In genomic region chr5:140328036-140328764, GRCh38 we compare ENCODE assay signal across 26 cellular contexts. TPM values are rescaled to one million over a fixed set of nuclear protein-coding genes. Genes with fewer than 3 reads are reported as not detected.
DNase-seq lines count a peak whose midpoint lies in the region; ATAC-seq, FAIRE-seq and TF ChIP-seq lines count a peak whose summit lies in the region.
"Had no signal": no experiment of that assay in that cellular context is flagged by ENCODE, and none has a peak within 500 bp of the region (broad histone marks: within the 10 kb centered on the region; RNA-seq: fewer than 3 reads in every experiment).

No MANE protein-coding gene starts in this region.

- TF ChIP-seq CTCF in SK-N-SH (IDR thresholded peaks at IDR 0.05) (no peak), endodermal cell (conservative IDR thresholded peaks at IDR 0.05) (no peak), osteoblast (IDR thresholded peaks at IDR 0.05; ENCODE audit: extremely low read depth, low read depth, low read length) (no peak), kidney (IDR thresholded peaks at IDR 0.05; ENCODE audit: borderline replicate concordance, extremely low read depth, insufficient read depth) (no peak)

- H3K9me3 ChIP-seq in SK-N-SH (no peaks in the 10 kb centered on the region), endodermal cell (ENCODE audit: control insufficient read depth, low read length) (no peaks in the 10 kb centered on the region), osteoblast (ENCODE audit: low read depth, low read length) (no peaks in the 10 kb centered on the region), kidney (ENCODE audit: control insufficient read depth in 1 of 2, low read length in 2 of 2) (no peaks in the 10 kb centered on the region)
- H3K9me3 ChIP-seq: BE2C, colonic mucosa, ovary, uterus had no signal

- peaks cover 23% of the 10 kb centered on the region for H3F3A ChIP-seq in SK-N-SH (replicated peaks; ENCODE audit: insufficient read depth)

- ATAC-seq in SK-N-SH treated with all-trans-retinoic acid at 6 μM for 48 hours (no peak), GM21360 (IDR thresholded peaks at IDR 0.05; ENCODE audit: unreplicated experiment) (no peak)
- ATAC-seq: activated naive CD8-positive, alpha-beta T cell treated with anti-CD3 and anti-CD28 coated beads, Interleukin-2, amount 50 U/mL, for 24 hours; right cardiac atrium; T-cell had no signal

- H3K4me3 Mint-ChIP-seq in endodermal cell: no peak overlapping the region
- H3K4me3 Mint-ChIP-seq: activated CD4-positive, alpha-beta T cell treated with anti-CD3 and anti-CD28 coated beads, Interleukin-2, amount 10 ng/mL, durations not matched to agents 24 days and 14 days; activated naive CD8-positive, alpha-beta T cell treated with anti-CD3 and anti-CD28 coated beads, Interleukin-2, amount 50 U/mL, for 24 hours; T-cell had no signal

- H3K36me3 ChIP-seq in SK-N-SH (replicated peaks in 1 of 2; ENCODE audit: control insufficient read depth in 1 of 2, insufficient read depth in 2 of 2, low read length in 1 of 2) (no peaks in the 10 kb centered on the region), endodermal cell (ENCODE audit: control insufficient read depth, insufficient read depth, low read length) (no peaks in the 10 kb centered on the region), osteoblast (ENCODE audit: insufficient read depth, low read length) (peaks cover 12% of the 10 kb centered on the region), kidney (ENCODE audit: control insufficient read depth in 1 of 2, insufficient read depth in 2 of 2, low read length in 2 of 2) (peaks cover 0 to 3% of the 10 kb centered on the region in 2 donors)
- H3K36me3 ChIP-seq: BE2C, colonic mucosa, ovary, uterus had no signal

- intact Hi-C loops in kidney (cut with DNase I): no loop called here

- H3K27me3 ChIP-seq in SK-N-SH (ENCODE audit: insufficient read depth) (no peaks in the 10 kb centered on the region), endodermal cell (ENCODE audit: control insufficient read depth, insufficient read depth, low read length, poor library complexity, severe bottlenecking) (no peaks in the 10 kb centered on the region), osteoblast (ENCODE audit: insufficient read depth, low read length) (no peaks in the 10 kb centered on the region)
- H3K27me3 ChIP-seq: BE2C, colonic mucosa, ovary, uterus had no signal

- DNase-seq in SK-N-SH: no peak
- no peak for DNase-seq in endodermal cell
- DNase-seq in osteoblast (ENCODE audit: insufficient read length, low spot score, missing footprints): peak; percentile 56
- no peak for DNase-seq in kidney
- DNase-seq in GM03348 (ENCODE audit: low spot score): no peak
- DNase-seq: activated CD4-positive, alpha-beta T cell treated with anti-CD3 and anti-CD28 coated beads, Interleukin-2, amount 10 ng/mL, durations not matched to agents 24 days and 14 days; activated CD8-positive, alpha-beta memory T cell treated with anti-CD3 and anti-CD28 coated beads, Interleukin-2, amount 50 U/mL, for 48 hours; activated naive CD8-positive, alpha-beta T cell treated with anti-CD3 and anti-CD28 coated beads, Interleukin-2, amount 50 U/mL, for 24 hours; BE2C; colonic mucosa; EL; H7; NCI-H1436 treated with DMSO at 0.1 percent for 48 hours; ovary; right cardiac atrium; stimulated activated CD4-positive, alpha-beta T cell treated with anti-CD3 and anti-CD28 coated beads, Interleukin-15, amount 100 ng/mL, for 24 hours; T-cell; uterus had no signal

- H3K27ac ChIP-seq in SK-N-SH (ENCODE audit: low read depth in 2 of 2, low read length in 1 of 2) (peak overlapping the region in 1 of 2 experiments; percentile 51; a peak in 1 of 4 replicates), endodermal cell (ENCODE audit: low read depth, low read length) (no peak overlapping the region), osteoblast (ENCODE audit: low read depth, low read length) (no peak overlapping the region), kidney (ENCODE audit: low read depth in 2 of 2, low read length in 2 of 2) (no peak overlapping the region)
- H3K27ac ChIP-seq: 22Rv1, colonic mucosa, ovary had no signal

- TF ChIP-seq EP300 in SK-N-SH (IDR thresholded peaks at IDR 0.05; ENCODE audit: borderline replicate concordance in 1 of 2, low read depth in 1 of 2, low read length in 1 of 2): no peak
- no peak for TF ChIP-seq EP300 in Ishikawa (IDR thresholded peaks at IDR 0.05; ENCODE audit: borderline replicate concordance)

- H3K4me2 ChIP-seq in SK-N-SH (peak overlapping the region; percentile 5; the same call in 1 of the 2 replicates), osteoblast (ENCODE audit: insufficient read depth, low read length) (no peak overlapping the region)

- H3K9me3 Mint-ChIP-seq in endodermal cell: no peaks in the 10 kb centered on the region
- H3K9me3 Mint-ChIP-seq: activated CD4-positive, alpha-beta T cell treated with anti-CD3 and anti-CD28 coated beads, Interleukin-2, amount 10 ng/mL, durations not matched to agents 24 days and 14 days; activated naive CD8-positive, alpha-beta T cell treated with anti-CD3 and anti-CD28 coated beads, Interleukin-2, amount 50 U/mL, for 24 hours; T-cell had no signal

- peaks cover 4 to 37% of the 10 kb centered on the region in 2 experiments; a peak in 3 of 4 replicates for H3K4me1 ChIP-seq in SK-N-SH (ENCODE audit: control insufficient read depth in 1 of 2, insufficient read depth in 2 of 2, low read depth in 1 of 2, low read length in 1 of 2)
- peaks cover 10% of the 10 kb centered on the region for H3K4me1 ChIP-seq in endodermal cell (ENCODE audit: control insufficient read depth, insufficient read depth, low read length)
- H3K4me1 ChIP-seq in osteoblast (ENCODE audit: insufficient read depth, low read length): peaks cover 31% of the 10 kb centered on the region
- peaks cover 6 to 12% of the 10 kb centered on the region in 2 donors for H3K4me1 ChIP-seq in kidney (ENCODE audit: control insufficient read depth in 1 of 2, insufficient read depth in 1 of 2, low read depth in 1 of 2, low read length in 2 of 2)
- H3K4me1 ChIP-seq: BE2C, colonic mucosa had no signal

- 94% methylated on average over 8 of the region's 8 CpGs for WGBS in SK-N-SH (ENCODE audit: low lambda C conversion rate)
- 84 to 86% methylated on average over 6 to 8 of the region's 8 CpGs for WGBS in endodermal cell (ENCODE audit: insufficient coverage in 1 of 2, insufficient read length in 1 of 2), 2 experiments

- H3K9ac ChIP-seq in SK-N-SH (peak overlapping the region; percentile 15; the same call in 1 of the 2 replicates), endodermal cell (ENCODE audit: extremely low read depth, low read length, poor library complexity, severe bottlenecking) (no peak overlapping the region), kidney (ENCODE audit: low read length in 2 of 2) (no peak overlapping the region)

- H4K20me1 ChIP-seq in SK-N-SH (ENCODE audit: insufficient read depth) (no peaks in the 10 kb centered on the region), osteoblast (ENCODE audit: insufficient read depth, low read length) (no peaks in the 10 kb centered on the region)

- POLR2A ChIA-PET in SK-N-SH (lab: Yijun Ruan, JAX): interaction anchor here (0.7 kb wide), 1 partner anchor 398 kb away, joined by 3 read pairs; no protein-coding TSS in a partner anchor

- peak overlapping the region; percentile 87 for H3K27ac Mint-ChIP-seq in endodermal cell
- H3K27ac Mint-ChIP-seq: activated CD4-positive, alpha-beta T cell treated with anti-CD3 and anti-CD28 coated beads, Interleukin-2, amount 10 ng/mL, durations not matched to agents 24 days and 14 days; activated naive CD8-positive, alpha-beta T cell treated with anti-CD3 and anti-CD28 coated beads, Interleukin-2, amount 50 U/mL, for 24 hours; T-cell had no signal

- H3K79me2 ChIP-seq in SK-N-SH (ENCODE audit: insufficient read depth) (no peaks in the 10 kb centered on the region), osteoblast (ENCODE audit: insufficient read depth, low read length) (no peaks in the 10 kb centered on the region)

- H3K36me3 Mint-ChIP-seq in endodermal cell (ENCODE audit: low read depth): no peaks in the 10 kb centered on the region

- CTCF ChIA-PET in SK-N-SH (lab: Yijun Ruan, JAX): interaction anchor here (0.7 to 3.1 kb wide), 4 partner anchors 17 to 415 kb away, joined by 3 to 13 read pairs (median 4); no protein-coding TSS in a partner anchor

- no peak for FAIRE-seq in kidney (lab: Jason Lieb, UNC)
- FAIRE-seq: endometrium, GM19239 had no signal

- H3K27me3 Mint-ChIP-seq in endodermal cell (ENCODE audit: insufficient read depth): no peaks in the 10 kb centered on the region
- H3K27me3 Mint-ChIP-seq: activated naive CD8-positive, alpha-beta T cell treated with anti-CD3 and anti-CD28 coated beads, Interleukin-2, amount 50 U/mL, for 24 hours; T-cell had no signal

- no peak overlapping the region for H3K4me3 ChIP-seq in SK-N-SH (ENCODE audit: low read depth in 2 of 2, low read length in 1 of 2)
- H3K4me3 ChIP-seq in endodermal cell (ENCODE audit: low read length): no peak overlapping the region
- H3K4me3 ChIP-seq in osteoblast (ENCODE audit: insufficient read depth, low read length): no peak overlapping the region
- no peak overlapping the region for H3K4me3 ChIP-seq in kidney (ENCODE audit: low read length in 2 of 2)
- H3K4me3 ChIP-seq: colonic mucosa, ovary, uterus had no signal

- peaks cover 32% of the 10 kb centered on the region for H3K4me1 Mint-ChIP-seq in endodermal cell
- H3K4me1 Mint-ChIP-seq: T-cell had no signal

- TF ChIP-seq RAD21 in SK-N-SH (IDR thresholded peaks at IDR 0.05; ENCODE audit: low read length): no peak
- TF ChIP-seq RAD21 in Ishikawa (IDR thresholded peaks at IDR 0.05; ENCODE audit: low read depth): no peak

- H3K9me2 ChIP-seq in SK-N-SH: no peaks in the 10 kb centered on the region

- H2AFZ ChIP-seq in SK-N-SH (ENCODE audit: low read depth): peak overlapping the region; percentile 44; the same call in 1 of the 2 replicates
- no peak overlapping the region for H2AFZ ChIP-seq in osteoblast (ENCODE audit: low read length)

RNA-seq across cellular contexts. Expression of gene HBEGF, which starts 18.2 kb away (rescaled TPM):
- polyA plus RNA-seq in SK-N-SH (2012; rRNA removed) (56.2 and 59.8 TPM in 2 replicates), kidney (ENCODE audit: insufficient read depth, low read depth, low replicate concordance) (6.0 TPM)
- 39.3 and 56.3 TPM in 2 replicates for polyA plus RNA-seq in SK-N-SH (2012; cell fraction: cytosol; rRNA removed)
- 73.4 and 106 TPM in 2 replicates for polyA plus RNA-seq in SK-N-SH (2012; cell fraction: nucleus; rRNA removed)
- total RNA-seq in endodermal cell (1 to 10 TPM; 1.4 to 2.1 TPM), osteoblast (1.8 and 2.5 TPM in 2 replicates), kidney (7.8 TPM)
- 1.8 TPM for polyA plus RNA-seq in endodermal cell (2013, experiment 1 of 2)
- polyA plus RNA-seq in endodermal cell (2013, experiment 2 of 2): 2.1 TPM

RNA-seq across cellular contexts. Expression of gene PFDN1, which starts 25.3 kb away (rescaled TPM):
- polyA plus RNA-seq in SK-N-SH (2012; rRNA removed) (55.2 and 63.6 TPM in 2 replicates), kidney (ENCODE audit: insufficient read depth, low read depth, low replicate concordance) (85.8 TPM)
- 78.2 and 78.4 TPM in 2 replicates for polyA plus RNA-seq in SK-N-SH (2012; cell fraction: cytosol; rRNA removed)
- polyA plus RNA-seq in SK-N-SH (2012; cell fraction: nucleus; rRNA removed): 31.6 and 34.6 TPM in 2 replicates
- total RNA-seq in endodermal cell (10 to 100 TPM; 62.9 to 64.4 TPM), osteoblast (58.3 and 65.9 TPM in 2 replicates), kidney (48.9 TPM)
- polyA plus RNA-seq in endodermal cell (2013, experiment 1 of 2): 85.4 TPM
- 81.5 TPM for polyA plus RNA-seq in endodermal cell (2013, experiment 2 of 2)

RNA-seq across cellular contexts. Expression of gene SLC4A9, which starts 31.8 kb away (rescaled TPM):
- polyA plus RNA-seq in SK-N-SH (2012; rRNA removed) (0.02 TPM in 1 of 2 replicates, not detected in the other), kidney (ENCODE audit: insufficient read depth, low read depth, low replicate concordance) (29.9 TPM)
- 0.01 TPM in 2 replicates for polyA plus RNA-seq in SK-N-SH (2012; cell fraction: cytosol; rRNA removed)
- polyA plus RNA-seq in SK-N-SH (2012; cell fraction: nucleus; rRNA removed): 0.09 and 0.10 TPM in 2 replicates
- total RNA-seq in endodermal cell (1 to 10 TPM in 1 of 2 donors, under 1 TPM in 1; 0.79 to 1.4 TPM), osteoblast (not detected in 2 replicates), kidney (2.5 TPM)
- not detected for polyA plus RNA-seq in endodermal cell (2013, experiment 1 of 2)
- polyA plus RNA-seq in endodermal cell (2013, experiment 2 of 2): not detected
- total RNA-seq: activated CD4-positive, alpha-beta T cell treated with anti-CD3 and anti-CD28 coated beads, Interleukin-2, amount 10 ng/mL, durations not matched to agents 24 days and 14 days; H7; liver; M059J had no signal
- polyA plus RNA-seq: liver, ovary had no signal
